In genomic region chr17:3796822-3797170, GRCh38 we compare ENCODE assay signal across 10 cellular contexts. TPM values are rescaled to one million over a fixed set of nuclear protein-coding genes. Genes with fewer than 3 reads are reported as not detected.
DNase-seq lines count a peak whose midpoint lies in the region; ATAC-seq lines count a peak whose summit lies in the region.
"Had no signal": no experiment of that assay in that cellular context is flagged by ENCODE, and none has a peak within 500 bp of the region (broad histone marks: within the 10 kb centered on the region; RNA-seq: fewer than 3 reads in every experiment).

No MANE protein-coding gene starts in this region.

- H3K27ac ChIP-seq in thymus (ENCODE audit: low read depth) (peak overlapping the region; percentile 90), mesendoderm (ENCODE audit: low read depth, low read length) (no peak overlapping the region)

- H3K4me2 ChIP-seq in mesendoderm (ENCODE audit: low read length): no peak overlapping the region

- no peak overlapping the region for H3K18ac ChIP-seq in mesendoderm (ENCODE audit: low read length)

- H3K36me3 ChIP-seq in thymus (ENCODE audit: control insufficient read depth, insufficient read depth): peaks cover 1% of the 10 kb centered on the region
- H3K36me3 ChIP-seq in mesendoderm (ENCODE audit: control insufficient read depth, insufficient read depth, low read length): peaks cover under 1% of the 10 kb centered on the region

- no peaks in the 10 kb centered on the region for H3K9me3 ChIP-seq in thymus (ENCODE audit: control insufficient read depth)

- no peak overlapping the region for H3K4ac ChIP-seq in mesendoderm (ENCODE audit: low read depth, low read length)

- H3K4me1 ChIP-seq in thymus (ENCODE audit: control insufficient read depth, insufficient read depth, low read length) (peaks cover 50% of the 10 kb centered on the region), mesendoderm (ENCODE audit: control insufficient read depth, low read depth, low read length) (no peaks in the 10 kb centered on the region)

- DNase-seq in stimulated activated naive CD4-positive, alpha-beta T cell treated with Interleukin-2 at 50 U/mL for 16 hours (lab: John Stamatoyannopoulos, UW): peak; percentile 38
- DNase-seq in stimulated activated naive CD4-positive, alpha-beta T cell (lab: John Stamatoyannopoulos, UW): no peak
- DNase-seq in activated CD4-positive, alpha-beta T cell treated with anti-CD3 and anti-CD28 coated beads, Interleukin-2, amount 50 U/mL, for 1 hour: peak; percentile 19
- no peak for DNase-seq in HCEC 1CT
- no peak for DNase-seq in mesendoderm
- DNase-seq in SW 1271 (lab: John Stamatoyannopoulos, UW): no peak
- DNase-seq: NCI-H446 treated with DMSO at 0.1 percent for 48 hours had no signal

- no peaks in the 10 kb centered on the region for H3K79me2 ChIP-seq in mesendoderm (ENCODE audit: control insufficient read depth, insufficient read depth, low read length)

- WGBS in thymus: 24% methylated on average over 9 of the region's 9 CpGs
- WGBS in mesendoderm (ENCODE audit: extremely low coverage, insufficient coverage, low lambda C conversion rate): no CpG with 5 or more reads among the region's 9 CpGs

- no peak overlapping the region for H2BK5ac ChIP-seq in mesendoderm (ENCODE audit: low read length)

- no peak overlapping the region for H3K23ac ChIP-seq in mesendoderm (ENCODE audit: low read length)

- no peak overlapping the region for H3K56ac ChIP-seq in mesendoderm (ENCODE audit: low read length)

- peak; percentile 36 for ATAC-seq in HG02678 (IDR thresholded peaks at IDR 0.05; ENCODE audit: unreplicated experiment)
- ATAC-seq: K562 had no signal

- H3K79me1 ChIP-seq in mesendoderm (ENCODE audit: low read length): no peaks in the 10 kb centered on the region

- H3K4me3 ChIP-seq in thymus (ENCODE audit: low read length) (no peak overlapping the region), mesendoderm (ENCODE audit: low read length) (no peak overlapping the region)
- H3K4me3 ChIP-seq: K562 had no signal

- no peak overlapping the region for H4K8ac ChIP-seq in mesendoderm (ENCODE audit: low read depth, low read length)

- H3K27me3 ChIP-seq in thymus (ENCODE audit: control insufficient read depth, insufficient read depth) (no peaks in the 10 kb centered on the region), mesendoderm (ENCODE audit: insufficient read depth, low read length, poor library complexity) (no peaks in the 10 kb centered on the region)

- no peak overlapping the region for H4K5ac ChIP-seq in mesendoderm (ENCODE audit: low read length)

- no peak overlapping the region for H3K9ac ChIP-seq in mesendoderm (ENCODE audit: low read length)

- no peak overlapping the region for H2BK120ac ChIP-seq in mesendoderm (ENCODE audit: low read depth, low read length)

- no peak overlapping the region for H2BK15ac ChIP-seq in mesendoderm (replicated peaks; ENCODE audit: low read depth)

- no peak overlapping the region for H2AK5ac ChIP-seq in mesendoderm (ENCODE audit: low read length)

RNA-seq across cellular contexts. Expression of gene ITGAE, which starts 4.2 kb away (rescaled TPM):
- 170 TPM for polyA plus RNA-seq in thymus
- 43.4 TPM for polyA plus RNA-seq in mesendoderm (2013, experiment 1 of 2)
- 42.4 TPM for polyA plus RNA-seq in mesendoderm (2013, experiment 2 of 2)

RNA-seq across cellular contexts. Expression of gene NCBP3, which starts 49.2 kb away (rescaled TPM):
- 46.1 TPM for polyA plus RNA-seq in thymus
- 29.3 TPM for polyA plus RNA-seq in mesendoderm (2013, experiment 1 of 2)
- 27.5 TPM for polyA plus RNA-seq in mesendoderm (2013, experiment 2 of 2)

Comparison
In these comparisons a context has a peak if more than half of its experiments do, and no peak if none do; other contexts are left out.
1. DNase-seq: peak in stimulated activated naive CD4-positive, alpha-beta T cell treated with Interleukin-2 at 50 U/mL for 16 hours (single experiment) and activated CD4-positive, alpha-beta T cell treated with anti-CD3 and anti-CD28 coated beads, Interleukin-2, amount 50 U/mL, for 1 hour (single experiment); none in stimulated activated naive CD4-positive, alpha-beta T cell (0 of 6), HCEC 1CT (single experiment), mesendoderm (single experiment) and SW 1271 (0 of 2).